ENCODE assay signal across 8 cellular contexts in genomic region chr19:16897572-16898056, GRCh38. TPM values are rescaled to one million over a fixed set of nuclear protein-coding genes. Genes with fewer than 3 reads are reported as not detected.
DNase-seq lines count a peak whose midpoint lies in the region; ATAC-seq and TF ChIP-seq lines count a peak whose summit lies in the region.

No MANE protein-coding gene starts in this region.

- intact Hi-C loops in natural killer cell (cut with micrococcal nuclease), result loop anchor here (2.0 kb wide), 1 partner anchor 119 kb away; no protein-coding TSS in a partner anchor

- H3K27me3 ChIP-seq in NT2/D1 (ENCODE audit: insufficient read depth, insufficient read length), result peaks cover 20% of the 10 kb centered on the region

- peaks cover 15% of the 10 kb centered on the region for H3K4me1 ChIP-seq in NT2/D1 (ENCODE audit: insufficient read depth, insufficient read length)

- peak overlapping the region; percentile 78 to 84 for H3K27ac Mint-ChIP-seq in natural killer cell

- ATAC-seq in natural killer cell, result peak; percentile 3 to 18 (median 9)
- ATAC-seq in HG02610 (IDR thresholded peaks at IDR 0.05; ENCODE audit: unreplicated experiment), result no peak
- ATAC-seq in HG03457 (IDR thresholded peaks at IDR 0.05; ENCODE audit: unreplicated experiment), result no peak

- no peak for TF ChIP-seq CTCF in epithelial cell of esophagus (IDR thresholded peaks at IDR 0.05; ENCODE audit: insufficient read depth, low read depth, low read length, missing control alignments)
- no peak for TF ChIP-seq CTCF in natural killer cell (IDR thresholded peaks at IDR 0.05)

- peak; percentile 66 for DNase-seq in activated effector memory CD4-positive, alpha-beta T cell treated with anti-CD3 and anti-CD28 coated beads, Interleukin-2, amount 50 U/mL, for 16 hours
- DNase-seq in activated effector memory CD4-positive, alpha-beta T cell treated with Interleukin-2 at 50 U/mL for 16 hours, result no peak
- DNase-seq in NT2/D1 (ENCODE audit: low read depth, low spot score), result no peak
- peak; percentile 30 for DNase-seq in epithelial cell of esophagus (ENCODE audit: low read depth)
- no peak for DNase-seq in natural killer cell
- DNase-seq in cerebellum (ENCODE audit: low spot score), result no peak

- peak overlapping the region; percentile 88 for H3K4me3 Mint-ChIP-seq in natural killer cell

- H3K27me3 Mint-ChIP-seq in natural killer cell (ENCODE audit: low read depth in 2 of 2), result no peaks in the 10 kb centered on the region

- no peaks in the 10 kb centered on the region for H3K9me3 Mint-ChIP-seq in natural killer cell

- H3K36me3 ChIP-seq in NT2/D1 (ENCODE audit: insufficient read depth, insufficient read length, low read length), result no peaks in the 10 kb centered on the region

- peak overlapping the region; percentile 74 for H3K9ac ChIP-seq in NT2/D1 (ENCODE audit: insufficient read length, low read depth)

- no peaks in the 10 kb centered on the region for H3K36me3 Mint-ChIP-seq in natural killer cell

- peak overlapping the region; percentile 53 for H3K4me3 ChIP-seq in NT2/D1 (ENCODE audit: insufficient read length, low read depth)
- H3K4me3 ChIP-seq in epithelial cell of esophagus (ENCODE audit: low read length), result peak overlapping the region; percentile 60

- H3K9me3 ChIP-seq in NT2/D1 (ENCODE audit: insufficient read depth, low read length), result no peaks in the 10 kb centered on the region

- H3K4me1 Mint-ChIP-seq in natural killer cell, result peaks cover 26 to 36% of the 10 kb centered on the region in 2 donors

RNA-seq across cellular contexts. Expression of gene F2RL3, which starts 8.8 kb away (rescaled TPM):
- total RNA-seq in natural killer cell, result under 1 TPM; 0.24 to 0.39 (median 0.28) TPM
- total RNA-seq in cerebellum, result 0.09 TPM

Comparison
In these comparisons a context has a peak if more than half of its experiments do, and no peak if none do; other contexts are left out.
1. DNase-seq: peak in activated effector memory CD4-positive, alpha-beta T cell treated with anti-CD3 and anti-CD28 coated beads, Interleukin-2, amount 50 U/mL, for 16 hours (single experiment) and epithelial cell of esophagus (single experiment); none in activated effector memory CD4-positive, alpha-beta T cell treated with Interleukin-2 at 50 U/mL for 16 hours (single experiment), NT2/D1 (single experiment), natural killer cell (single experiment) and cerebellum (single experiment).
2. ATAC-seq: peak in natural killer cell (3 of 3); none in HG02610 (single experiment) and HG03457 (single experiment).